Comparison of ENCODE assay signal across 8 cellular contexts in the genomic region with DNA sequence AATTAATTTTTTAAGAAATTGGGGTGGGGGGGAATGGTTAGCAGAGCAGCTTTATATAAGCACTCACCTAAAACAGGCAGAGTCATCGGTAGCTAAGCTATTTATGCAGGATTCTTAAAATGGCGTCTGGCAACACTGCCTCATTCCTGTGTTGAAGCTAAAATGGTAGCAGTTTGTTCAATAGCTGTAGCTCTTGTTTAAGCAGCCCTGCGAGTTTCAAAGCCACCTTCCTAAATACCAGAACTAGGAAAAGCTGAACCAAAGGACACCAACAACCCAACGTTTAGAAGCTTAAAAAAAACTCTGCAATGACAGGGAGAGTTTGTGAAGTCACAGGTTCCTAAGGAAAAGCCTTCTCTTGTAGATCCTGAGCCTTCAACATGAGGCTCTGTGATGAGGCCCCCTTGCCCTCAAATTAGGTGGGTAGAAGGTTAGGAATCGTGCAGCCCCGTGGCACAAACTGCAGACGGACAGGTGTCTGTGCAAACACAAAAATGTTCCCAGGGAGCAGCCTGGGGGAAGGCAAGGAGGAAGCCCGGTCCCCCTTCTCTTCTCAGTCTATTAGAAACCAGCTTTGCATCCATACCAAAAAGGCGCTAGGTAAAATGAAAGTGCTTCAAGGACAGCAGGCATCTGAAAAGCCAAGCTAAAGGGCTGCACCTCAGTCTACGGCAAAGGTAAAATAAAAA. TPM values are rescaled to one million over a fixed set of nuclear protein-coding genes. Genes with fewer than 3 reads are reported as not detected.
DNase-seq lines count a peak whose midpoint lies in the region; ATAC-seq lines count a peak whose summit lies in the region.

No MANE protein-coding gene starts in this region.

- H3K27ac ChIP-seq in duodenal mucosa (ENCODE audit: low read depth, low read length) = peak overlapping the region; percentile 68
- H3K27ac ChIP-seq in neuronal stem cell (replicated peaks; ENCODE audit: low read length) = peak overlapping the region; percentile 92

- intact Hi-C loops in posterior cingulate gyrus (cut with DNase I) = no loop called here

- no peak overlapping the region for H2BK15ac ChIP-seq in neuronal stem cell (ENCODE audit: low read length)

- no peaks in the 10 kb centered on the region for H3K9me3 ChIP-seq in ES-I3 (ENCODE audit: control insufficient read depth, insufficient read depth, low read length)
- H3K9me3 ChIP-seq in duodenal mucosa (ENCODE audit: control insufficient read depth in 1 of 2, low read length in 2 of 2) = no peaks in the 10 kb centered on the region
- no peaks in the 10 kb centered on the region for H3K9me3 ChIP-seq in neuronal stem cell (replicated peaks in 1 of 2; ENCODE audit: control insufficient read depth in 2 of 2, insufficient read depth in 1 of 2, low read depth in 1 of 2, low read length in 2 of 2)

- H3K9ac ChIP-seq in ES-I3 (ENCODE audit: low read depth, low read length) (peak overlapping the region; percentile 59), duodenal mucosa (ENCODE audit: low read depth in 1 of 2, low read length in 2 of 2) (peak overlapping the region; percentile 58 to 64), neuronal stem cell (ENCODE audit: low read depth, low read length, poor library complexity) (no peak overlapping the region)

- DNase-seq in NCI-H748 treated with DMSO at 0.1 percent for 48 hours (lab: John Stamatoyannopoulos, UW) (peak; percentile 21), neuronal stem cell (ENCODE audit: low spot score) (no peak), cortex of kidney (lab: John Stamatoyannopoulos, UW) (no peak), posterior cingulate gyrus (no peak)
- no peak for DNase-seq in stimulated activated CD4-positive, alpha-beta T cell treated with anti-CD3 and anti-CD28 coated beads, Interleukin-2, amount 100 ng/mL, for 48 hours

- H2AK5ac ChIP-seq in neuronal stem cell (ENCODE audit: low read depth, low read length) = peak overlapping the region; percentile 20

- H3K4ac ChIP-seq in neuronal stem cell (ENCODE audit: low read length) = peak overlapping the region; percentile 2

- H2BK5ac ChIP-seq in neuronal stem cell (ENCODE audit: low read length) = no peak overlapping the region

- H2BK12ac ChIP-seq in neuronal stem cell (ENCODE audit: low read length) = no peak overlapping the region

- H4K91ac ChIP-seq in neuronal stem cell (ENCODE audit: low read depth, low read length, poor library complexity) = no peak overlapping the region

- peaks cover 89% of the 10 kb centered on the region for H3K4me1 ChIP-seq in ES-I3 (ENCODE audit: insufficient read depth, low read length)
- H3K4me1 ChIP-seq in duodenal mucosa (ENCODE audit: control insufficient read depth in 1 of 2, insufficient read depth in 2 of 2, low read length in 2 of 2) = peaks cover 79 to 92% of the 10 kb centered on the region in 2 donors
- peaks cover 40 to 70% of the 10 kb centered on the region in 2 donors for H3K4me1 ChIP-seq in neuronal stem cell (ENCODE audit: control insufficient read depth in 2 of 2, insufficient read depth in 1 of 2, low read depth in 1 of 2, low read length in 2 of 2)

- H2AFZ ChIP-seq in neuronal stem cell (ENCODE audit: low read length) = no peak overlapping the region

- WGBS in neuronal stem cell (ENCODE audit: extremely low coverage in 2 of 2, insufficient read length in 2 of 2, insufficient replicate concordance in 1 of 2), 2 donors = no CpG with 5 or more reads among the region's 10 CpGs

- H3K23ac ChIP-seq in neuronal stem cell (ENCODE audit: low read depth, low read length, poor library complexity) = no peak overlapping the region

- no peak overlapping the region for H3K14ac ChIP-seq in neuronal stem cell (ENCODE audit: low read length)

- peak overlapping the region; percentile 73 for H3K18ac ChIP-seq in neuronal stem cell (ENCODE audit: low read length)

- no peaks in the 10 kb centered on the region for H3K27me3 ChIP-seq in duodenal mucosa (ENCODE audit: control insufficient read depth in 1 of 2, insufficient read depth in 2 of 2, low read length in 2 of 2)
- H3K27me3 ChIP-seq in neuronal stem cell (ENCODE audit: control insufficient read depth in 3 of 3, insufficient read depth in 3 of 3, low read depth in 1 of 3, low read length in 3 of 3) = no peaks in the 10 kb centered on the region

- H2BK120ac ChIP-seq in neuronal stem cell (ENCODE audit: low read depth, low read length) = no peak overlapping the region

- no peak for ATAC-seq in HG03139 (IDR thresholded peaks at IDR 0.05; ENCODE audit: unreplicated experiment)

- H4K8ac ChIP-seq in neuronal stem cell (ENCODE audit: low read depth, low read length) = no peak overlapping the region

- peak overlapping the region; percentile 38 for H3K4me2 ChIP-seq in neuronal stem cell (ENCODE audit: insufficient read depth, low read length, poor library complexity, severe bottlenecking)

- H3K79me1 ChIP-seq in neuronal stem cell (ENCODE audit: low read depth, low read length) = no peaks in the 10 kb centered on the region

- H3K4me3 ChIP-seq in duodenal mucosa (ENCODE audit: low read depth in 1 of 2, low read length in 2 of 2) (peak overlapping the region; percentile 44 to 59), neuronal stem cell (ENCODE audit: low read length in 2 of 2) (peak overlapping the region in 1 of 2 donors; percentile 25)

- H3K36me3 ChIP-seq in ES-I3 (ENCODE audit: insufficient read depth, low read length) (no peaks in the 10 kb centered on the region; the same call in 1 of the 2 replicates), duodenal mucosa (ENCODE audit: control insufficient read depth in 1 of 2, insufficient read depth in 2 of 2, low read length in 2 of 2) (peaks cover 0 to 12% of the 10 kb centered on the region in 2 donors), neuronal stem cell (replicated peaks in 1 of 2; ENCODE audit: control insufficient read depth in 2 of 2, insufficient read depth in 2 of 2, low read length in 2 of 2) (peaks cover 0 to 76% of the 10 kb centered on the region in 2 donors)

RNA-seq across cellular contexts. Expression of a gene that starts 4.7 kb away (rescaled TPM):
- 44.7 TPM for polyA plus RNA-seq in neuronal stem cell (2013, experiment 1 of 2)
- 45.0 TPM for polyA plus RNA-seq in neuronal stem cell (2013, experiment 2 of 2)
